In genomic region chr4:71006203-71006907, GRCh38 we compare ENCODE assay signal across 9 cellular contexts. TPM values are rescaled to one million over a fixed set of nuclear protein-coding genes. Genes with fewer than 3 reads are reported as not detected.
DNase-seq lines count a peak whose midpoint lies in the region; ATAC-seq, FAIRE-seq and TF ChIP-seq lines count a peak whose summit lies in the region.
"Had no signal": no experiment of that assay in that cellular context is flagged by ENCODE, and none has a peak within 500 bp of the region (broad histone marks: within the 10 kb centered on the region; RNA-seq: fewer than 3 reads in every experiment).

No MANE protein-coding gene starts in this region.

- no peak for DNase-seq in CD8-positive, alpha-beta memory T cell
- DNase-seq in activated B cell treated with CpG ODN at 0.5 μM for 24 hours (no peak), prostate gland (ENCODE audit: low spot score) (no peak), GF-D8 (lab: John Stamatoyannopoulos, UW) (no peak), urothelium cell line (ENCODE audit: low spot score) (no peak), HuH-7 (ENCODE audit: low spot score) (no peak)

- WGBS in prostate gland: 90% methylated on average over 6 of the region's 6 CpGs

- no peaks in the 10 kb centered on the region for H3K27me3 Mint-ChIP-seq in CD8-positive, alpha-beta memory T cell
- H3K27me3 Mint-ChIP-seq in activated B cell treated with CpG ODN at 0.5 μM for 24 hours: no peaks in the 10 kb centered on the region

- no peak for FAIRE-seq in urothelium cell line (lab: Jason Lieb, UNC)
- FAIRE-seq: endometrium had no signal

- CTCF ChIA-PET in CD8-positive, alpha-beta memory T cell (lab: Charles Lee): interaction anchor here (0.7 to 8.8 kb wide), 3 partner anchors 12 to 342 kb away, joined by 3 to 94 read pairs (median 4); partner anchors contain the start of genes DCK and MOB1B
- CTCF ChIA-PET in activated B cell treated with CpG ODN at 0.5 μM for 24 hours (lab: Charles Lee): interaction anchor here (1.3 to 6.9 kb wide), 2 partner anchors 11 to 16 kb away, joined by 4 to 86 read pairs; partner anchors contain the start of gene DCK

- no peaks in the 10 kb centered on the region for H3K9me3 Mint-ChIP-seq in CD8-positive, alpha-beta memory T cell
- H3K9me3 Mint-ChIP-seq in activated B cell treated with CpG ODN at 0.5 μM for 24 hours: no peaks in the 10 kb centered on the region

- intact Hi-C loops in activated B cell treated with CpG ODN at 0.5 μM for 24 hours (cut with micrococcal nuclease): loop anchor here (1.0 to 5.0 kb wide), 3 partner anchors 13 to 80 kb away; partner anchors contain the start of gene DCK
- intact Hi-C loops in prostate gland (cut with DNase I): loop anchor here (5.0 kb wide), 1 partner anchor 354 kb away; no protein-coding TSS in a partner anchor

- no peaks in the 10 kb centered on the region for H3K9me3 ChIP-seq in CD8-positive, alpha-beta memory T cell (ENCODE audit: low read length)
- no peaks in the 10 kb centered on the region for H3K9me3 ChIP-seq in prostate gland

- no peaks in the 10 kb centered on the region for H3K27me3 ChIP-seq in CD8-positive, alpha-beta memory T cell (ENCODE audit: insufficient read depth, low read length, poor library complexity, severe bottlenecking)
- no peaks in the 10 kb centered on the region for H3K27me3 ChIP-seq in prostate gland (replicated peaks; ENCODE audit: insufficient read depth)

- H3K36me3 ChIP-seq in CD8-positive, alpha-beta memory T cell (ENCODE audit: insufficient read depth, low read length): no peaks in the 10 kb centered on the region
- H3K36me3 ChIP-seq in prostate gland: no peaks in the 10 kb centered on the region

- H3K27ac ChIP-seq in CD8-positive, alpha-beta memory T cell (ENCODE audit: low read depth, low read length): no peak overlapping the region
- H3K27ac ChIP-seq in prostate gland: no peak overlapping the region

- H3K4me1 ChIP-seq in CD8-positive, alpha-beta memory T cell (ENCODE audit: insufficient read depth, low read length): peaks cover 45% of the 10 kb centered on the region
- no peaks in the 10 kb centered on the region for H3K4me1 ChIP-seq in prostate gland (replicated peaks)

- no peak for TF ChIP-seq CTCF in activated B cell treated with CpG ODN at 0.5 μM for 24 hours (IDR thresholded peaks at IDR 0.05)
- no peak for TF ChIP-seq CTCF in prostate gland (IDR thresholded peaks at IDR 0.05)

- peak overlapping the region; percentile 31 to 84 (median 75) for H3K4me3 Mint-ChIP-seq in CD8-positive, alpha-beta memory T cell
- peak overlapping the region; percentile 47 for H3K4me3 Mint-ChIP-seq in activated B cell treated with CpG ODN at 0.5 μM for 24 hours

- H3K36me3 Mint-ChIP-seq in CD8-positive, alpha-beta memory T cell: peaks cover 6 to 42% (median 13%) of the 10 kb centered on the region in 3 donors
- peaks cover 37% of the 10 kb centered on the region for H3K36me3 Mint-ChIP-seq in activated B cell treated with CpG ODN at 0.5 μM for 24 hours (ENCODE audit: low read depth)

- no peak for TF ChIP-seq POLR2A in prostate gland (IDR thresholded peaks at IDR 0.05)

- ATAC-seq in GM19351 (IDR thresholded peaks at IDR 0.05; ENCODE audit: unreplicated experiment) (peak; percentile 74), HG03064 (IDR thresholded peaks at IDR 0.05; ENCODE audit: low read depth, unreplicated experiment) (peak; percentile 82), activated B cell treated with CpG ODN at 0.5 μM for 24 hours (ENCODE audit: low read depth) (peak; percentile 71)

- H3K27ac Mint-ChIP-seq in CD8-positive, alpha-beta memory T cell: peak overlapping the region; percentile 64 to 91 (median 82)
- peak overlapping the region; percentile 84 for H3K27ac Mint-ChIP-seq in activated B cell treated with CpG ODN at 0.5 μM for 24 hours

- peaks cover 77 to 81% (median 80%) of the 10 kb centered on the region in 3 donors for H3K4me1 Mint-ChIP-seq in CD8-positive, alpha-beta memory T cell
- peaks cover 84% of the 10 kb centered on the region for H3K4me1 Mint-ChIP-seq in activated B cell treated with CpG ODN at 0.5 μM for 24 hours

- H3K4me3 ChIP-seq in CD8-positive, alpha-beta memory T cell (ENCODE audit: low read length): no peak overlapping the region
- H3K4me3 ChIP-seq in prostate gland: no peak overlapping the region

- POLR2A ChIA-PET in CD8-positive, alpha-beta memory T cell (lab: Charles Lee): interaction anchor here (1.0 kb wide), 1 partner anchor 13 kb away, joined by 4 read pairs; the partner anchor contains the start of gene DCK
- POLR2A ChIA-PET in activated B cell treated with CpG ODN at 0.5 μM for 24 hours (lab: Charles Lee): interaction anchor here (0.6 to 9.2 kb wide), 3 partner anchors 11 to 326 kb away, joined by 5 to 203 read pairs (median 9); partner anchors contain the start of gene DCK

RNA-seq across cellular contexts. Expression of gene DCK, which starts 12.9 kb away (rescaled TPM):
- total RNA-seq in CD8-positive, alpha-beta memory T cell: 10 to 100 TPM; 33.8 to 34.8 TPM
- polyA plus RNA-seq in CD8-positive, alpha-beta memory T cell: 90.8 TPM
- total RNA-seq in activated B cell treated with CpG ODN at 0.5 μM for 24 hours (32.6 and 34.3 TPM in 2 replicates), prostate gland (10 to 100 TPM; 14.0 to 17.0 TPM)
